8 cellular contexts compared by ENCODE assay signal in the genomic region with DNA sequence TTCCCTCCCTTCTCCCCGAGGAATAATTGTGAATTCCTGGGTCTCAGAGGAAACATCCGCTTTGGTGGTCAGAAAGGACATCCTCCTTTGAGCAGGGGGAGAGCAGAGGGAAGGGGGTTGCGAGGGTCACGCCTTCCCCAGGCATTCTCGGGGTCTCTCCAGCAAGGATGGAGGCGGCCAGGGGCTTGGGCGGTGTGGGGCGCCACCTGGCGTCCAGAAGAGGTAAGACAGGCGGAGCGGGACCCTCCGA.
DNase-seq lines count a peak whose midpoint lies in the region; ATAC-seq and TF ChIP-seq lines count a peak whose summit lies in the region.

No MANE protein-coding gene starts in this region.

- POLR2A ChIA-PET in CD4-positive, alpha-beta memory T cell (lab: Charles Lee; ENCODE audit: partially characterized antibody), result no interaction called here

- peak overlapping the region in 3 of 7 donors; percentile 25 to 77 (median 74) for H3K27ac Mint-ChIP-seq in CD4-positive, alpha-beta memory T cell
- H3K27ac Mint-ChIP-seq in HFFc6, result peak overlapping the region; percentile 63

- H3K36me3 ChIP-seq in CD4-positive, alpha-beta memory T cell (ENCODE audit: insufficient read depth, low read length), result no peaks in the 10 kb centered on the region
- H3K36me3 ChIP-seq in mammary epithelial cell (ENCODE audit: insufficient read depth, low read length) (no peaks in the 10 kb centered on the region), left lung (no peaks in the 10 kb centered on the region)

- BruUV-seq in mammary epithelial cell (replicated peaks; lab: Mats Ljungman, UMichigan), result no TSS peak

- dilution Hi-C loops in mammary epithelial cell (cut with HindIII; ENCODE audit: low sequenced_read_pairs), result no loop called here

- no peaks in the 10 kb centered on the region for H3K36me3 Mint-ChIP-seq in CD4-positive, alpha-beta memory T cell
- no peaks in the 10 kb centered on the region for H3K36me3 Mint-ChIP-seq in HFFc6 (ENCODE audit: low read depth)

- no peak for TF ChIP-seq POLR2A in GM18505 (IDR thresholded peaks at IDR 0.05; ENCODE audit: borderline replicate concordance, extremely low read depth, insufficient read depth, insufficient read length)

- peaks cover 19% of the 10 kb centered on the region for H3K4me1 ChIP-seq in CD4-positive, alpha-beta memory T cell (ENCODE audit: insufficient read depth, low read length)
- H3K4me1 ChIP-seq in mammary epithelial cell (ENCODE audit: insufficient read depth, low read length) (peaks cover 15% of the 10 kb centered on the region), left lung (peaks cover 3 to 15% of the 10 kb centered on the region in 2 donors)

- H3K9ac ChIP-seq in mammary epithelial cell (ENCODE audit: insufficient read depth, low read length), result no peak overlapping the region

- in situ Hi-C loops in mammary epithelial cell (cut with MboI; ENCODE audit: low sequenced_read_pairs in 2 of 2), result loop anchor here (10.0 to 25.0 kb wide), 2 partner anchors 162 to 704 kb away; no protein-coding TSS in a partner anchor

- CTCF ChIA-PET in CD4-positive, alpha-beta memory T cell (lab: Charles Lee; ENCODE audit: partially characterized antibody), result interaction anchor here (0.9 to 3.9 kb wide), 7 partner anchors 9 to 535 kb away, joined by 3 to 44 read pairs (median 4); no protein-coding TSS in a partner anchor
- CTCF ChIA-PET in mammary epithelial cell (lab: Charles Lee; ENCODE audit: low non-redundant PET), result no interaction called here

- H3K4me1 Mint-ChIP-seq in CD4-positive, alpha-beta memory T cell, result peaks cover 15 to 37% (median 22%) of the 10 kb centered on the region in 4 donors
- peaks cover 19% of the 10 kb centered on the region for H3K4me1 Mint-ChIP-seq in HFFc6 (ENCODE audit: low read depth)

- H3K9me3 ChIP-seq in CD4-positive, alpha-beta memory T cell (ENCODE audit: control insufficient read depth in 1 of 2, low read length in 2 of 2), result no peaks in the 10 kb centered on the region
- H3K9me3 ChIP-seq in mammary epithelial cell (replicated peaks; ENCODE audit: insufficient read depth, low read length) (no peaks in the 10 kb centered on the region), left lung (no peaks in the 10 kb centered on the region)

- peaks cover 4 to 7% of the 10 kb centered on the region in 2 donors for H3K27me3 Mint-ChIP-seq in CD4-positive, alpha-beta memory T cell
- peaks cover 10% of the 10 kb centered on the region for H3K27me3 Mint-ChIP-seq in HFFc6 (ENCODE audit: insufficient read depth)

- peak; percentile 88 for ATAC-seq in left lung
- ATAC-seq in GM18505 (IDR thresholded peaks at IDR 0.05; ENCODE audit: unreplicated experiment), result no peak

- WGBS in mammary epithelial cell (ENCODE audit: low coverage, missing lambda C conversion rate), result 1% methylated on average over 9 of the region's 12 CpGs

- H3K4me2 ChIP-seq in mammary epithelial cell (ENCODE audit: insufficient read depth, low read depth, low read length), result peak overlapping the region; percentile 65

- H3K27ac ChIP-seq in CD4-positive, alpha-beta memory T cell (ENCODE audit: low read depth, low read length), result no peak overlapping the region
- peak overlapping the region; percentile 50 for H3K27ac ChIP-seq in VCaP
- no peak overlapping the region for H3K27ac ChIP-seq in mammary epithelial cell (ENCODE audit: insufficient read depth, low read depth, low read length)
- no peak overlapping the region for H3K27ac ChIP-seq in left lung

- H3K4me3 ChIP-seq in CD4-positive, alpha-beta memory T cell (ENCODE audit: low read length in 2 of 2), result peak overlapping the region in 1 of 2 donors; percentile 43
- H3K4me3 ChIP-seq in mammary epithelial cell (replicated peaks in 1 of 3; ENCODE audit: insufficient read depth in 1 of 3, low read depth in 2 of 3, low read length in 3 of 3) (no peak overlapping the region), left lung (no peak overlapping the region)

- no peaks in the 10 kb centered on the region for H3K27me3 ChIP-seq in CD4-positive, alpha-beta memory T cell (ENCODE audit: insufficient read depth, low read length)
- H3K27me3 ChIP-seq in mammary epithelial cell (ENCODE audit: insufficient read depth, low read length) (no peaks in the 10 kb centered on the region), left lung (peaks cover 0 to 13% of the 10 kb centered on the region in 2 donors)

- TF ChIP-seq CTCF in HFFc6 (IDR thresholded peaks at IDR 0.05) (peak; percentile 99), VCaP (conservative IDR thresholded peaks at IDR 0.05) (peak; percentile 95), mammary epithelial cell (conservative IDR thresholded peaks at IDR 0.05 in 1 of 2, IDR thresholded peaks at IDR 0.05 in 1 of 2; ENCODE audit: extremely low read depth in 1 of 2, insufficient read depth in 1 of 2, low read depth in 1 of 2, low read length in 2 of 2) (peak; percentile 75 to 93), left lung (IDR thresholded peaks at IDR 0.05) (peak; percentile 87 to 93)

- DNase-seq in CD4-positive, alpha-beta memory T cell, result peak in 3 of 5 donors; percentile 36 to 48 (median 40)
- DNase-seq in HFFc6, result no peak
- no peak for DNase-seq in mammary epithelial cell
- peak; percentile 57 to 90 for DNase-seq in left lung
- DNase-seq in stimulated activated CD4-positive, alpha-beta T cell treated with anti-CD3 and anti-CD28 coated beads, Interleukin-4, amount 100 ng/mL, for 4 hours, result peak; percentile 34 to 54
- no peak for DNase-seq in NCI-H1092 treated with DMSO at 0.1 percent for 48 hours (lab: John Stamatoyannopoulos, UW)

- no peaks in the 10 kb centered on the region for H4K20me1 ChIP-seq in mammary epithelial cell (ENCODE audit: insufficient read depth, low read length)

- H3K9me3 Mint-ChIP-seq in CD4-positive, alpha-beta memory T cell, result peaks cover 0 to 3% (median 0%) of the 10 kb centered on the region in 8 donors
- no peaks in the 10 kb centered on the region for H3K9me3 Mint-ChIP-seq in HFFc6

- H3K79me2 ChIP-seq in mammary epithelial cell (ENCODE audit: insufficient read depth, low read length), result no peaks in the 10 kb centered on the region

- peak overlapping the region; percentile 32 for H2AFZ ChIP-seq in mammary epithelial cell (ENCODE audit: low read depth, low read length)

- intact Hi-C loops in CD4-positive, alpha-beta memory T cell (cut with micrococcal nuclease), result loop anchor here (2.0 kb wide), 1 partner anchor 406 kb away; no protein-coding TSS in a partner anchor
- intact Hi-C loops in mammary epithelial cell (cut with micrococcal nuclease), result loop anchor here (1.0 to 10.0 kb wide), 4 partner anchors 28 to 407 kb away; no protein-coding TSS in a partner anchor
- intact Hi-C loops in left lung (cut with DNase I), result loop anchor here (5.0 to 10.0 kb wide), 3 partner anchors 198 to 408 kb away; no protein-coding TSS in a partner anchor

- H3K4me3 Mint-ChIP-seq in CD4-positive, alpha-beta memory T cell, result peak overlapping the region; percentile 72 to 93 (median 85)
- H3K4me3 Mint-ChIP-seq in HFFc6, result peak overlapping the region; percentile 67

Comparison
In these comparisons a context has a peak if more than half of its experiments do, and no peak if none do; other contexts are left out.
1. DNase-seq: peak in CD4-positive, alpha-beta memory T cell (3 of 5), left lung (2 of 2) and stimulated activated CD4-positive, alpha-beta T cell treated with anti-CD3 and anti-CD28 coated beads, Interleukin-4, amount 100 ng/mL, for 4 hours (2 of 2); none in HFFc6 (single experiment), mammary epithelial cell (single experiment) and NCI-H1092 treated with DMSO at 0.1 percent for 48 hours (single experiment).
2. Peak in every context shown above with its lines, with median percentiles within 50 percentile points of each other: CTCF ChIP-seq.